ENCODE assay signal across 10 cellular contexts in the genomic region with DNA sequence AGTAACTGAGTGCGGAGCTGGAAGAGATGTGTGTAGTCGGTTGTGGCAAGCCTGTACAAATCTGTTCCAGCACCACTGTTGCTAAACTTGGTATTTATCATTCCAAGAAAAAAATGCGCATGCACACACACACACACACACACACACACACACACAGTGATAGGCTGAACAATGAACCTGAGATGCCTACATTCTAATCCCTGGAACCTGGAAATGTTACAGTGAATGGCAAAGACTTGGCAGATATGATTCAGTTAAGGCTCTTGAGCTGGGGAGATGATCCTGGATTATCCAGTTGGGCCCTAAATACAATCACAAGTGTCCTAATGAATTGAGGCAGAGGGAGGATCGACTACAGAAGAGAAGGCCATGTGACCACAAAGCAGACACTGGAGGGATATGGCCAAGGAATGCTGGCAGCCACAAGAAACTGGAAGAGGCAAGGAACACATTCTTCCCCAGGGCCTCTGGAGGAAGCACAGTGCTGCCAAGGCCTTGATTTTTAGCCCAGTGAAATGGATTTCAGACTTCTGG. TPM values are rescaled to one million over a fixed set of nuclear protein-coding genes. Genes with fewer than 3 reads are reported as not detected.
A peak's percentile ranks its signal among the peaks of the same experiment; 100 is the strongest.
DNase-seq lines count a peak whose midpoint lies in the region; ATAC-seq, FAIRE-seq and TF ChIP-seq lines count a peak whose summit lies in the region.
"Had no signal": no experiment of that assay in that cellular context is flagged by ENCODE, and none has a peak within 500 bp of the region (broad histone marks: within the 10 kb centered on the region; RNA-seq: fewer than 3 reads in every experiment).

No MANE protein-coding gene starts in this region.

- no peak overlapping the region for H2AFZ ChIP-seq in endothelial cell of umbilical vein (ENCODE audit: low read depth, low read length)

- no peaks in the 10 kb centered on the region for H3K36me3 ChIP-seq in endothelial cell of umbilical vein (ENCODE audit: control insufficient read depth in 2 of 2, extremely low read depth in 1 of 2, insufficient read depth in 2 of 2, low read length in 2 of 2)

- POLR2A ChIA-PET in endothelial cell of umbilical vein (lab: Charles Lee) = no interaction called here

- peaks cover 18% of the 10 kb centered on the region for H3K4me1 ChIP-seq in endothelial cell of umbilical vein (ENCODE audit: control insufficient read depth, extremely low read depth, insufficient read depth, low read length)

- BruUV-seq in endothelial cell of umbilical vein (replicated peaks; lab: Mats Ljungman, UMichigan) = no TSS peak

- no peak overlapping the region for H3K27ac ChIP-seq in endothelial cell of umbilical vein (ENCODE audit: insufficient read depth, low read depth, low read length)

- DNase-seq in NCI-H82 treated with DMSO at 0.1 percent for 48 hours (lab: John Stamatoyannopoulos, UW; ENCODE audit: unreplicated experiment) = peak; percentile 92
- peak; percentile 12 for DNase-seq in endothelial cell of umbilical vein (ENCODE audit: low read depth, low spot score)
- DNase-seq in lower leg skin (ENCODE audit: low spot score in 2 of 2) = peak; percentile 74 to 88
- DNase-seq in OCI-M2 (lab: John Stamatoyannopoulos, UW; ENCODE audit: unreplicated experiment) = no peak
- DNase-seq: activated T-cell treated with anti-CD3 and anti-CD28 coated beads for 4 hours, NCI-H2029 treated with DMSO at 0.1 percent for 48 hours had no signal

- H3K4me3 ChIP-seq in endothelial cell of umbilical vein (replicated peaks in 1 of 3; ENCODE audit: insufficient read depth in 1 of 3, low read depth in 1 of 3, low read length in 3 of 3) = no peak overlapping the region
- no peak overlapping the region for H3K4me3 ChIP-seq in lower leg skin (ENCODE audit: low read depth, poor library complexity, severe bottlenecking)

- intact Hi-C loops in endothelial cell of umbilical vein (cut with micrococcal nuclease) (no loop called here), lower leg skin (cut with DNase I; ENCODE audit: low total_unique reads) (no loop called here)

- H3K27me3 ChIP-seq in endothelial cell of umbilical vein (ENCODE audit: control insufficient read depth in 2 of 2, insufficient read depth in 2 of 2, low read length in 2 of 2) = no peaks in the 10 kb centered on the region

- no peak for ATAC-seq in GM21447 (IDR thresholded peaks at IDR 0.05; ENCODE audit: unreplicated experiment)
- no peak for ATAC-seq in GM21360 (IDR thresholded peaks at IDR 0.05; ENCODE audit: unreplicated experiment)
- no peak for ATAC-seq in HG03139 (IDR thresholded peaks at IDR 0.05; ENCODE audit: unreplicated experiment)

- H3K9ac ChIP-seq in endothelial cell of umbilical vein (replicated peaks; ENCODE audit: extremely low read depth, insufficient read depth, low read length) = no peak overlapping the region

- CTCF ChIA-PET in endothelial cell of umbilical vein (lab: Charles Lee) = no interaction called here

- TF ChIP-seq POLR2A in endothelial cell of umbilical vein (IDR thresholded peaks at IDR 0.05; ENCODE audit: low read depth, low read length) (no peak), lower leg skin (IDR thresholded peaks at IDR 0.05) (no peak)

- WGBS in lower leg skin, 2 donors = 33 to 38% methylated on average over 4 of the region's 4 CpGs

- H3K9me1 ChIP-seq in endothelial cell of umbilical vein (replicated peaks; ENCODE audit: control insufficient read depth, extremely low read depth, insufficient read depth, low read length) = no peaks in the 10 kb centered on the region

- no peak for TF ChIP-seq CTCF in endothelial cell of umbilical vein (IDR thresholded peaks at IDR 0.05; ENCODE audit: extremely low read depth in 1 of 2, insufficient read depth in 1 of 2, low read depth in 1 of 2, low read length in 2 of 2)
- TF ChIP-seq CTCF in lower leg skin (IDR thresholded peaks at IDR 0.05) = no peak

- H3K9me3 ChIP-seq in endothelial cell of umbilical vein (replicated peaks; ENCODE audit: control insufficient read depth, insufficient read depth, low read length) = no peaks in the 10 kb centered on the region

- no peak for FAIRE-seq in endothelial cell of umbilical vein (lab: Jason Lieb, UNC)
- FAIRE-seq: TTC549 had no signal

- H4K20me1 ChIP-seq in endothelial cell of umbilical vein (replicated peaks; ENCODE audit: control insufficient read depth, extremely low read depth, insufficient read depth, low read length) = no peaks in the 10 kb centered on the region

- dilution Hi-C loops in endothelial cell of umbilical vein (cut with MboI; ENCODE audit: extremely low pct_ligation_motif_present, low sequenced_read_pairs) = no loop called here

- H3K79me2 ChIP-seq in endothelial cell of umbilical vein (ENCODE audit: control insufficient read depth, insufficient read depth, low read length) = no peaks in the 10 kb centered on the region

- H3K4me2 ChIP-seq in endothelial cell of umbilical vein (ENCODE audit: insufficient read depth, low read length) = no peak overlapping the region

TF ChIP-seq in endothelial cell of umbilical vein, 7 proteins besides CTCF, POLR2A, EP300 and RAD21:
- TF ChIP-seq MYC (IDR thresholded peaks at IDR 0.05; ENCODE audit: low read depth, low read length) = no peak
- no peak for TF ChIP-seq FOS (IDR thresholded peaks at IDR 0.05; ENCODE audit: borderline replicate concordance, insufficient read depth, low read length)
- no peak for TF ChIP-seq POLR2AphosphoS5 (IDR thresholded peaks at IDR 0.05; ENCODE audit: insufficient read depth, low read depth, low read length)
- no peak for TF ChIP-seq GATA2 (IDR thresholded peaks at IDR 0.05; ENCODE audit: insufficient read depth, insufficient read length, low read depth, low read length)
- TF ChIP-seq, protein P1, sequence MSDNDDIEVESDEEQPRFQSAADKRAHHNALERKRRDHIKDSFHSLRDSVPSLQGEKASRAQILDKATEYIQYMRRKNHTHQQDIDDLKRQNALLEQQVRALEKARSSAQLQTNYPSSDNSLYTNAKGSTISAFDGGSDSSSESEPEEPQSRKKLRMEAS (IDR thresholded peaks at IDR 0.05; ENCODE audit: insufficient read depth, insufficient read length) = no peak
- no peak for TF ChIP-seq JUN (IDR thresholded peaks at IDR 0.05; ENCODE audit: borderline replicate concordance, insufficient read depth, insufficient read length, low read depth)
- no peak for TF ChIP-seq EZH2 (IDR thresholded peaks at IDR 0.05; ENCODE audit: borderline replicate concordance, low read depth, low read length, severe bottlenecking)

RNA-seq across cellular contexts. Expression of a gene that starts 49.7 kb away (rescaled TPM):
- 26.8 and 36.3 TPM in 2 replicates for total RNA-seq in endothelial cell of umbilical vein
- 9.3 and 9.6 TPM in 2 replicates for polyA plus RNA-seq in endothelial cell of umbilical vein
- polyA plus RNA-seq in endothelial cell of umbilical vein (2011; cell fraction: cytosol; rRNA removed) = 8.1 and 9.5 TPM in 2 replicates
- polyA plus RNA-seq in endothelial cell of umbilical vein (2011; cell fraction: nucleus; rRNA removed) = 19.9 and 20.5 TPM in 2 replicates
- polyA plus RNA-seq in endothelial cell of umbilical vein (2012) = 34.9 and 35.2 TPM in 2 replicates
- polyA minus RNA-seq in endothelial cell of umbilical vein = 29.7 and 34.7 TPM in 2 replicates
- 2.4 TPM for polyA minus RNA-seq in endothelial cell of umbilical vein (2011; cell fraction: cytosol; rRNA and poly(A)+ RNA removed)
- polyA minus RNA-seq in endothelial cell of umbilical vein (2011; cell fraction: nucleus; rRNA and poly(A)+ RNA removed) = 46.8 and 57.6 TPM in 2 replicates
- total RNA-seq in lower leg skin = 10 to 100 TPM in 2 of 4 donors, 1 to 10 TPM in 2; 7.3 to 11.1 (median 9.6) TPM
